11 cellular contexts compared by ENCODE assay signal in genomic region chr1:2466834-2467554, GRCh38. TPM values are rescaled to one million over a fixed set of nuclear protein-coding genes. Genes with fewer than 3 reads are reported as not detected.
DNase-seq lines count a peak whose midpoint lies in the region; ATAC-seq, FAIRE-seq and TF ChIP-seq lines count a peak whose summit lies in the region.
"Had no signal": no experiment of that assay in that cellular context is flagged by ENCODE, and none has a peak within 500 bp of the region (broad histone marks: within the 10 kb centered on the region; RNA-seq: fewer than 3 reads in every experiment).

No MANE protein-coding gene starts in this region.

- H3K79me2 ChIP-seq in smooth muscle cell (ENCODE audit: low read depth), result no peaks in the 10 kb centered on the region

- CTCF ChIA-PET in activated naive CD4-positive, alpha-beta T cell treated with anti-CD3 and anti-CD28 coated beads for 36 hours (lab: Charles Lee), result interaction anchor here (0.6 kb wide), 1 partner anchor 82 kb away, joined by 3 read pairs; no protein-coding TSS in a partner anchor

- H3K9me3 Mint-ChIP-seq in activated naive CD4-positive, alpha-beta T cell treated with anti-CD3 and anti-CD28 coated beads for 36 hours, result no peaks in the 10 kb centered on the region
- no peaks in the 10 kb centered on the region for H3K9me3 Mint-ChIP-seq in stimulated activated memory B cell treated with anti-CD40 and anti-IgM and Interleukin-4, amounts not matched to agents 10 μg/mL and 1 μg/mL and 100 μg/mL, for 72 hours

- peaks cover 8% of the 10 kb centered on the region for H3K27me3 Mint-ChIP-seq in activated naive CD4-positive, alpha-beta T cell treated with anti-CD3 and anti-CD28 coated beads for 36 hours (ENCODE audit: low read depth)
- peaks cover 72% of the 10 kb centered on the region for H3K27me3 Mint-ChIP-seq in stimulated activated memory B cell treated with anti-CD40 and anti-IgM and Interleukin-4, amounts not matched to agents 10 μg/mL and 1 μg/mL and 100 μg/mL, for 72 hours

- H3K4me3 Mint-ChIP-seq in activated naive CD4-positive, alpha-beta T cell treated with anti-CD3 and anti-CD28 coated beads for 36 hours, result no peak overlapping the region
- no peak overlapping the region for H3K4me3 Mint-ChIP-seq in stimulated activated memory B cell treated with anti-CD40 and anti-IgM and Interleukin-4, amounts not matched to agents 10 μg/mL and 1 μg/mL and 100 μg/mL, for 72 hours

- peaks cover 2% of the 10 kb centered on the region for H3K4me1 Mint-ChIP-seq in activated naive CD4-positive, alpha-beta T cell treated with anti-CD3 and anti-CD28 coated beads for 36 hours (ENCODE audit: low read depth)
- peaks cover 32% of the 10 kb centered on the region for H3K4me1 Mint-ChIP-seq in stimulated activated memory B cell treated with anti-CD40 and anti-IgM and Interleukin-4, amounts not matched to agents 10 μg/mL and 1 μg/mL and 100 μg/mL, for 72 hours

- no peak overlapping the region for H3K27ac ChIP-seq in smooth muscle cell (ENCODE audit: low read depth)
- H3K27ac ChIP-seq: lower lobe of right lung had no signal

- H3K36me3 ChIP-seq in smooth muscle cell (ENCODE audit: low read depth), result no peaks in the 10 kb centered on the region
- H3K36me3 ChIP-seq: lower lobe of right lung had no signal

- intact Hi-C loops in activated naive CD4-positive, alpha-beta T cell treated with anti-CD3 and anti-CD28 coated beads for 36 hours (cut with micrococcal nuclease), result no loop called here

- ATAC-seq in stimulated activated memory B cell treated with anti-CD40 and anti-IgM and Interleukin-4, amounts not matched to agents 10 μg/mL and 1 μg/mL and 100 μg/mL, for 72 hours, result no peak
- ATAC-seq: lower lobe of right lung had no signal

- no peak overlapping the region for H3K4me2 ChIP-seq in smooth muscle cell

- H2AFZ ChIP-seq in smooth muscle cell (ENCODE audit: low read depth), result no peak overlapping the region

- no peak overlapping the region for H3K27ac Mint-ChIP-seq in activated naive CD4-positive, alpha-beta T cell treated with anti-CD3 and anti-CD28 coated beads for 36 hours
- no peak overlapping the region for H3K27ac Mint-ChIP-seq in stimulated activated memory B cell treated with anti-CD40 and anti-IgM and Interleukin-4, amounts not matched to agents 10 μg/mL and 1 μg/mL and 100 μg/mL, for 72 hours

- H3K4me1 ChIP-seq in smooth muscle cell (ENCODE audit: low read depth), result no peaks in the 10 kb centered on the region
- H3K4me1 ChIP-seq: lower lobe of right lung had no signal

- H3F3A ChIP-seq in smooth muscle cell (ENCODE audit: low read depth), result no peaks in the 10 kb centered on the region

- peak; percentile 41 for DNase-seq in activated naive CD4-positive, alpha-beta T cell treated with Interleukin-2 at 50 U/mL for 16 hours
- DNase-seq in activated naive CD4-positive, alpha-beta T cell treated with anti-CD3 and anti-CD28 coated beads for 36 hours, result no peak
- peak; percentile 46 for DNase-seq in activated CD4-positive, CD25-positive, alpha-beta regulatory T cell treated with anti-CD3 and anti-CD28 coated beads, Interleukin-2, amount 50 U/mL, for 72 hours
- DNase-seq in germinal center (ENCODE audit: low spot score) (peak; percentile 61), urothelium cell line (ENCODE audit: low spot score) (peak; percentile 48), smooth muscle cell (lab: John Stamatoyannopoulos, UW; ENCODE audit: unreplicated experiment) (no peak), SIG-M5 (lab: John Stamatoyannopoulos, UW) (no peak)
- DNase-seq: lower lobe of right lung had no signal

- H3K9ac ChIP-seq in smooth muscle cell (ENCODE audit: low read depth), result no peak overlapping the region

- TF ChIP-seq CTCF in smooth muscle cell (IDR thresholded peaks at IDR 0.05; ENCODE audit: borderline replicate concordance, insufficient read depth, poor library complexity, severe bottlenecking), result no peak

- H3K36me3 Mint-ChIP-seq in activated naive CD4-positive, alpha-beta T cell treated with anti-CD3 and anti-CD28 coated beads for 36 hours (ENCODE audit: low read depth), result no peaks in the 10 kb centered on the region
- H3K36me3 Mint-ChIP-seq in stimulated activated memory B cell treated with anti-CD40 and anti-IgM and Interleukin-4, amounts not matched to agents 10 μg/mL and 1 μg/mL and 100 μg/mL, for 72 hours, result no peaks in the 10 kb centered on the region

- H3K27me3 ChIP-seq in smooth muscle cell (ENCODE audit: low read depth), result no peaks in the 10 kb centered on the region

- no peak for FAIRE-seq in urothelium cell line (lab: Jason Lieb, UNC)
- FAIRE-seq: endometrium had no signal

- H3K9me3 ChIP-seq in smooth muscle cell (replicated peaks; ENCODE audit: low read depth), result no peaks in the 10 kb centered on the region
- H3K9me3 ChIP-seq: lower lobe of right lung had no signal

- 27% methylated on average over 20 of the region's 36 CpGs for WGBS in smooth muscle cell (ENCODE audit: low lambda C conversion rate)

- no peak overlapping the region for H3K4me3 ChIP-seq in smooth muscle cell
- H3K4me3 ChIP-seq: lower lobe of right lung had no signal

- no peaks in the 10 kb centered on the region for H4K20me1 ChIP-seq in smooth muscle cell (ENCODE audit: low read depth)

RNA-seq across cellular contexts. Expression of gene PLCH2, which starts 9.1 kb away (rescaled TPM):
- 1 to 10 TPM; 2.1 TPM for total RNA-seq in activated naive CD4-positive, alpha-beta T cell treated with anti-CD3 and anti-CD28 coated beads for 36 hours
- total RNA-seq in smooth muscle cell, result 0.09 and 0.81 TPM in 2 replicates
- 0.04 and 0.13 TPM in 2 replicates for polyA plus RNA-seq in smooth muscle cell
- total RNA-seq: NCI-H460 had no signal

RNA-seq across cellular contexts. Expression of gene PEX10, which starts 54.6 kb away (rescaled TPM):
- 1 to 10 TPM; 8.6 to 9.1 TPM for total RNA-seq in activated naive CD4-positive, alpha-beta T cell treated with anti-CD3 and anti-CD28 coated beads for 36 hours
- 10.2 and 14.0 TPM in 2 replicates for total RNA-seq in smooth muscle cell
- polyA plus RNA-seq in smooth muscle cell, result 20.3 and 28.1 TPM in 2 replicates

RNA-seq across cellular contexts. Expression of gene PANK4, which starts 59.4 kb away (rescaled TPM):
- total RNA-seq in activated naive CD4-positive, alpha-beta T cell treated with anti-CD3 and anti-CD28 coated beads for 36 hours, result 10 to 100 TPM; 46.6 to 51.4 TPM
- total RNA-seq in smooth muscle cell, result 27.2 and 28.7 TPM in 2 replicates
- 28.4 and 28.5 TPM in 2 replicates for polyA plus RNA-seq in smooth muscle cell

Comparison
In these comparisons a context has a peak if more than half of its experiments do, and no peak if none do; other contexts are left out.
1. DNase-seq: peak in activated naive CD4-positive, alpha-beta T cell treated with Interleukin-2 at 50 U/mL for 16 hours (single experiment), activated CD4-positive, CD25-positive, alpha-beta regulatory T cell treated with anti-CD3 and anti-CD28 coated beads, Interleukin-2, amount 50 U/mL, for 72 hours (single experiment), germinal center (single experiment) and urothelium cell line (single experiment); none in activated naive CD4-positive, alpha-beta T cell treated with anti-CD3 and anti-CD28 coated beads for 36 hours (single experiment), smooth muscle cell (single experiment) and SIG-M5 (single experiment).